In the genomic region with DNA sequence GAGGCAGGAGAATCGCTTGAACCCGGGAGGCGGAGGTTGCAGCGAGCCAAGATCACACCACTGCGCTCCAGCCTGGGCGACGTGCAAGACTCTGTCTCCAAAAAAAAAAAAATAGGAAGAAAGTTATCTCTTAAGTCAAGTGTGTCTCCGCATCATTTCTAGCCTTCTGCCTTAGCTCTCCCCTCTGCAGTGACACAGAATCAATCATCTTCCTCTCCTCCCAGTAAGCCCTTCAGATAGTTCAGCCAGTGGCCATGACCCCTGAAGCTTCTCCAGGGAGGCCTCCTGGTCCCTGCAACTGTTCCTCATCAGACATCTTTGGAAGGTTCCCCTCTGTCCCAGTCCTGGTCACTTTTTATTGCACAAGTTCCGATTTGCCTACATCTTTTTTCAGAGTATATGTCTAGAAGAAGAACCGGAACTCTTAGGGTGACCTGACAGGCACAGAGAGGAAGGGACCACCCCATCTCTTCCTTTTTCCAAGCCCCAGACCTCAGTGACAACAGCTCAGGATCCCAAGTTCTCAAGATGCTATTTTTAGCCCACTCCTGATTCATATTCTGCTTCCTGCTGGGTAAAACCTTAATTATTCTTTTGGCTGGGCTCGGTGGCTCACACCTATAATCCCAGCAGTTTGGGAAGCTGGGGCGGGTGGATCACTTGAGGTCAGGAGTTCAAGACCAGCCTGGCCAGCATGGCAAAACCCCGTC, we compare ENCODE assay signal across 15 cellular contexts. TPM values are rescaled to one million over a fixed set of nuclear protein-coding genes. Genes with fewer than 3 reads are reported as not detected.
A peak's percentile ranks its signal among the peaks of the same experiment; 100 is the strongest.
DNase-seq lines count a peak whose midpoint lies in the region; ATAC-seq and TF ChIP-seq lines count a peak whose summit lies in the region.
"Had no signal": no experiment of that assay in that cellular context is flagged by ENCODE, and none has a peak within 500 bp of the region (broad histone marks: within the 10 kb centered on the region; RNA-seq: fewer than 3 reads in every experiment).

No MANE protein-coding gene starts in this region.

- H3K23ac ChIP-seq in mesendoderm (ENCODE audit: low read length): no peak overlapping the region

- POLR2A ChIA-PET in HCT116 (lab: Charles Lee): interaction anchor here (1.3 kb wide), 1 partner anchor 44 kb away, joined by 5 read pairs; no protein-coding TSS in a partner anchor

- peaks cover 0 to 14% of the 10 kb centered on the region in 2 experiments; a peak in 3 of 4 replicates for H3K4me1 ChIP-seq in HCT116 (ENCODE audit: control insufficient read depth in 1 of 2, insufficient read depth in 2 of 2, low read length in 2 of 2)
- no peaks in the 10 kb centered on the region for H3K4me1 ChIP-seq in mesendoderm (ENCODE audit: control insufficient read depth, low read depth, low read length)
- H3K4me1 ChIP-seq: HAP-1 had no signal

- H2BK15ac ChIP-seq in mesendoderm (replicated peaks; ENCODE audit: low read depth): no peak overlapping the region

- no peak overlapping the region for H2AK5ac ChIP-seq in mesendoderm (ENCODE audit: low read length)

- no TSS peak for BruUV-seq in HCT116 (replicated peaks; lab: Mats Ljungman, UMichigan)

- no peak for ATAC-seq in HCT116
- no peak for ATAC-seq in HG02970 (IDR thresholded peaks at IDR 0.05; ENCODE audit: low FRiP score, unreplicated experiment)
- no peak for ATAC-seq in stimulated activated naive B cell treated with anti-CD40 and anti-IgM and Interleukin-4, amounts not matched to agents 10 μg/mL and 1 μg/mL and 100 μg/mL, for 72 hours (replicated peaks)
- ATAC-seq: activated CD8-positive, alpha-beta T cell treated with anti-CD3 and anti-CD28 coated beads, Interleukin-2, amount 10 ng/mL, durations not matched to agents 7 days and 5 days; mucosa of descending colon had no signal

- H3K36me3 ChIP-seq in HCT116 (ENCODE audit: control insufficient read depth in 1 of 2, insufficient read depth in 2 of 2, low read length in 2 of 2) (no peaks in the 10 kb centered on the region), mesendoderm (ENCODE audit: control insufficient read depth, insufficient read depth, low read length) (no peaks in the 10 kb centered on the region)
- H3K36me3 ChIP-seq: HAP-1 had no signal

- no peaks in the 10 kb centered on the region for H3K79me1 ChIP-seq in mesendoderm (ENCODE audit: low read length)

- no peak overlapping the region for H4K5ac ChIP-seq in mesendoderm (ENCODE audit: low read length)

- H3K4me1 Mint-ChIP-seq in nephron progenitor cell: peaks cover 8% of the 10 kb centered on the region
- peaks cover 0 to 5% of the 10 kb centered on the region in 2 donors for H3K4me1 Mint-ChIP-seq in stimulated activated naive B cell treated with anti-CD40 and anti-IgM and Interleukin-4, amounts not matched to agents 10 μg/mL and 1 μg/mL and 100 μg/mL, for 72 hours

- intact Hi-C loops in HCT116 (cut with micrococcal nuclease): no loop called here

- H3K79me2 ChIP-seq in HCT116 (ENCODE audit: insufficient read depth, low read length) (no peaks in the 10 kb centered on the region), mesendoderm (ENCODE audit: control insufficient read depth, insufficient read depth, low read length) (no peaks in the 10 kb centered on the region)

- no peak overlapping the region for H3K18ac ChIP-seq in mesendoderm (ENCODE audit: low read length)

- H2AFZ ChIP-seq in HCT116 (ENCODE audit: low read depth, low read length, poor library complexity, severe bottlenecking): peak overlapping the region; percentile 17

- RAD21 ChIA-PET in HCT116 (lab: Charles Lee; ENCODE audit: low non-redundant PET in 1 of 2, low total read pairs in 2 of 2, uncharacterized antibody in 2 of 2, unreplicated experiment in 2 of 2): no interaction called here

- H3K4ac ChIP-seq in mesendoderm (ENCODE audit: low read depth, low read length): no peak overlapping the region

- no peaks in the 10 kb centered on the region for H4K20me1 ChIP-seq in HCT116 (ENCODE audit: insufficient read depth)

- H3K27me3 Mint-ChIP-seq in nephron progenitor cell (ENCODE audit: low read depth, poor library complexity): peaks cover 19% of the 10 kb centered on the region
- peaks cover 0 to under 1% of the 10 kb centered on the region in 2 donors for H3K27me3 Mint-ChIP-seq in stimulated activated naive B cell treated with anti-CD40 and anti-IgM and Interleukin-4, amounts not matched to agents 10 μg/mL and 1 μg/mL and 100 μg/mL, for 72 hours
- H3K27me3 Mint-ChIP-seq: activated naive CD8-positive, alpha-beta T cell treated with anti-CD3 and anti-CD28 coated beads, Interleukin-2, amount 10 ng/mL, durations not matched to agents 7 days and 5 days had no signal

- H3K36me3 Mint-ChIP-seq in nephron progenitor cell (ENCODE audit: low read depth): no peaks in the 10 kb centered on the region
- H3K36me3 Mint-ChIP-seq in stimulated activated naive B cell treated with anti-CD40 and anti-IgM and Interleukin-4, amounts not matched to agents 10 μg/mL and 1 μg/mL and 100 μg/mL, for 72 hours: no peaks in the 10 kb centered on the region
- H3K36me3 Mint-ChIP-seq: activated naive CD8-positive, alpha-beta T cell treated with anti-CD3 and anti-CD28 coated beads, Interleukin-2, amount 10 ng/mL, durations not matched to agents 7 days and 5 days had no signal

- H3K56ac ChIP-seq in mesendoderm (ENCODE audit: low read length): no peak overlapping the region

- H3K4me3 ChIP-seq in HCT116 (replicated peaks in 1 of 2; ENCODE audit: low read depth in 1 of 2, low read length in 2 of 2) (no peak overlapping the region), fibroblast of mammary gland (ENCODE audit: control insufficient read depth, low read depth, low read length) (no peak overlapping the region), mesendoderm (ENCODE audit: low read length) (no peak overlapping the region)
- H3K4me3 ChIP-seq: HAP-1, mucosa of descending colon had no signal

- no peak overlapping the region for H2BK120ac ChIP-seq in mesendoderm (ENCODE audit: low read depth, low read length)

- TF ChIP-seq RAD21 in HCT116 (IDR thresholded peaks at IDR 0.05; ENCODE audit: low read depth): no peak

- TF ChIP-seq CTCF in HCT116 (IDR thresholded peaks at IDR 0.05 in 2 of 3, conservative IDR thresholded peaks at IDR 0.05 in 1 of 3; ENCODE audit: borderline replicate concordance in 1 of 3, insufficient read depth in 1 of 3, low read depth in 2 of 3, low read length in 2 of 3): no peak
- no peak for TF ChIP-seq CTCF in fibroblast of mammary gland (conservative IDR thresholded peaks at IDR 0.05; ENCODE audit: control insufficient read depth, insufficient read depth, low read depth, low read length)
- no peak for TF ChIP-seq CTCF in nephron progenitor cell (IDR thresholded peaks at IDR 0.05)

- H3K9ac ChIP-seq in HCT116 (ENCODE audit: low read length) (no peak overlapping the region), mesendoderm (ENCODE audit: low read length) (no peak overlapping the region)

- H3K4me2 ChIP-seq in HCT116 (ENCODE audit: low read length) (peak overlapping the region; percentile 32), mesendoderm (ENCODE audit: low read length) (no peak overlapping the region)

- no peak overlapping the region for H3K4me3 Mint-ChIP-seq in nephron progenitor cell
- no peak overlapping the region for H3K4me3 Mint-ChIP-seq in stimulated activated naive B cell treated with anti-CD40 and anti-IgM and Interleukin-4, amounts not matched to agents 10 μg/mL and 1 μg/mL and 100 μg/mL, for 72 hours
- H3K4me3 Mint-ChIP-seq: activated CD8-positive, alpha-beta T cell treated with anti-CD3 and anti-CD28 coated beads, Interleukin-2, amount 10 ng/mL, durations not matched to agents 7 days and 5 days; activated naive CD8-positive, alpha-beta T cell treated with anti-CD3 and anti-CD28 coated beads, Interleukin-2, amount 10 ng/mL, durations not matched to agents 7 days and 5 days had no signal

- H3K9me3 ChIP-seq in HCT116 (ENCODE audit: control insufficient read depth in 1 of 2, insufficient read depth in 1 of 2, low read depth in 1 of 2, low read length in 2 of 2): no peaks in the 10 kb centered on the region
- H3K9me3 ChIP-seq: HAP-1, mucosa of descending colon had no signal

- DNase-seq in HCT116 (ENCODE audit: low read depth, low spot score) (no peak), RKO (ENCODE audit: low spot score) (peak; percentile 32), fibroblast of mammary gland (ENCODE audit: low read depth) (peak; percentile 31), nephron progenitor cell (no peak), mesendoderm (no peak), HUDEP-2 (lab: John Stamatoyannopoulos, UW; ENCODE audit: unreplicated experiment in 76 of 76) (no peak)
- no peak for DNase-seq in stimulated activated naive B cell treated with anti-CD40 and anti-IgM and Interleukin-4, amounts not matched to agents 10 μg/mL and 1 μg/mL and 100 μg/mL, for 72 hours
- DNase-seq: activated CD8-positive, alpha-beta T cell treated with anti-CD3 and anti-CD28 coated beads, Interleukin-2, amount 10 ng/mL, durations not matched to agents 7 days and 5 days; activated naive CD8-positive, alpha-beta T cell treated with anti-CD3 and anti-CD28 coated beads, Interleukin-2, amount 10 ng/mL, durations not matched to agents 7 days and 5 days; effector memory CD4-positive, alpha-beta T cell; hypothalamus; mucosa of descending colon; NCI-H510A had no signal

- H3K9me3 Mint-ChIP-seq in nephron progenitor cell: no peaks in the 10 kb centered on the region
- H3K9me3 Mint-ChIP-seq in stimulated activated naive B cell treated with anti-CD40 and anti-IgM and Interleukin-4, amounts not matched to agents 10 μg/mL and 1 μg/mL and 100 μg/mL, for 72 hours: no peaks in the 10 kb centered on the region
- H3K9me3 Mint-ChIP-seq: activated naive CD8-positive, alpha-beta T cell treated with anti-CD3 and anti-CD28 coated beads, Interleukin-2, amount 10 ng/mL, durations not matched to agents 7 days and 5 days had no signal

- H4K8ac ChIP-seq in mesendoderm (ENCODE audit: low read depth, low read length): no peak overlapping the region

- no peaks in the 10 kb centered on the region for H3K9me2 ChIP-seq in HCT116 (ENCODE audit: insufficient read depth)

- H3K27me3 ChIP-seq in HCT116 (ENCODE audit: insufficient read depth, low read length) (no peaks in the 10 kb centered on the region), mesendoderm (ENCODE audit: insufficient read depth, low read length, poor library complexity) (no peaks in the 10 kb centered on the region)

- CTCF ChIA-PET in HCT116 (lab: Charles Lee): interaction anchor here (0.6 to 4.8 kb wide), 2 partner anchors 8 to 148 kb away, joined by 5 to 26 read pairs; no protein-coding TSS in a partner anchor

- no peak for TF ChIP-seq POLR2A in HCT116 (IDR thresholded peaks at IDR 0.05; ENCODE audit: borderline replicate concordance, extremely low read depth, insufficient read depth, insufficient read length)

- H2BK5ac ChIP-seq in mesendoderm (ENCODE audit: low read length): no peak overlapping the region

- peak overlapping the region; percentile 83 for H3K27ac Mint-ChIP-seq in nephron progenitor cell
- no peak overlapping the region for H3K27ac Mint-ChIP-seq in stimulated activated naive B cell treated with anti-CD40 and anti-IgM and Interleukin-4, amounts not matched to agents 10 μg/mL and 1 μg/mL and 100 μg/mL, for 72 hours
- H3K27ac Mint-ChIP-seq: activated CD8-positive, alpha-beta T cell treated with anti-CD3 and anti-CD28 coated beads, Interleukin-2, amount 10 ng/mL, durations not matched to agents 7 days and 5 days; activated naive CD8-positive, alpha-beta T cell treated with anti-CD3 and anti-CD28 coated beads, Interleukin-2, amount 10 ng/mL, durations not matched to agents 7 days and 5 days had no signal

- H3K27ac ChIP-seq in HCT116 (ENCODE audit: low read depth, low read length) (no peak overlapping the region), mesendoderm (ENCODE audit: low read depth, low read length) (no peak overlapping the region)

- WGBS in mesendoderm (ENCODE audit: extremely low coverage, insufficient coverage, low lambda C conversion rate): no CpG with 5 or more reads among the region's 13 CpGs

RNA-seq across cellular contexts. Expression of a gene that starts 6.6 kb away (rescaled TPM):
- total RNA-seq in HCT116 (2021; ENCODE audit: unreplicated experiment): 42.9 TPM
- 42.5 and 44.2 TPM in 2 replicates for polyA plus RNA-seq in HCT116 (2012)
- polyA plus RNA-seq in mesendoderm (2013, experiment 1 of 2): 25.5 TPM
- 23.7 TPM for polyA plus RNA-seq in mesendoderm (2013, experiment 2 of 2)

RNA-seq across cellular contexts. Expression of a gene that starts 42.7 kb away (rescaled TPM):
- total RNA-seq in HCT116 (2021; ENCODE audit: unreplicated experiment): 120 TPM
- 90.7 and 111 TPM in 2 replicates for polyA plus RNA-seq in HCT116 (2012)
- polyA plus RNA-seq in mesendoderm (2013, experiment 1 of 2): 61.3 TPM
- 59.2 TPM for polyA plus RNA-seq in mesendoderm (2013, experiment 2 of 2)

RNA-seq across cellular contexts. Expression of a gene that starts 58.6 kb away (rescaled TPM):
- total RNA-seq in HCT116 (2021; ENCODE audit: unreplicated experiment): not detected
- polyA plus RNA-seq in HCT116 (2012): 0.11 TPM in 1 of 2 replicates, not detected in the other
- polyA plus RNA-seq in mesendoderm (2013, experiment 1 of 2): not detected
- not detected for polyA plus RNA-seq in mesendoderm (2013, experiment 2 of 2)
- total RNA-seq: activated CD8-positive, alpha-beta T cell treated with anti-CD3 and anti-CD28 coated beads, Interleukin-2, amount 10 ng/mL, durations not matched to agents 7 days and 5 days; activated naive CD8-positive, alpha-beta T cell treated with anti-CD3 and anti-CD28 coated beads, Interleukin-2, amount 10 ng/mL, durations not matched to agents 7 days and 5 days had no signal

Comparison
In these comparisons a context has a peak if more than half of its experiments do, and no peak if none do; other contexts are left out.
1. DNase-seq: peak in RKO (single experiment) and fibroblast of mammary gland (single experiment); none in HCT116 (single experiment), nephron progenitor cell (single experiment), mesendoderm (single experiment), HUDEP-2 (0 of 76) and stimulated activated naive B cell treated with anti-CD40 and anti-IgM and Interleukin-4, amounts not matched to agents 10 μg/mL and 1 μg/mL and 100 μg/mL, for 72 hours (single experiment).